In the genomic region with DNA sequence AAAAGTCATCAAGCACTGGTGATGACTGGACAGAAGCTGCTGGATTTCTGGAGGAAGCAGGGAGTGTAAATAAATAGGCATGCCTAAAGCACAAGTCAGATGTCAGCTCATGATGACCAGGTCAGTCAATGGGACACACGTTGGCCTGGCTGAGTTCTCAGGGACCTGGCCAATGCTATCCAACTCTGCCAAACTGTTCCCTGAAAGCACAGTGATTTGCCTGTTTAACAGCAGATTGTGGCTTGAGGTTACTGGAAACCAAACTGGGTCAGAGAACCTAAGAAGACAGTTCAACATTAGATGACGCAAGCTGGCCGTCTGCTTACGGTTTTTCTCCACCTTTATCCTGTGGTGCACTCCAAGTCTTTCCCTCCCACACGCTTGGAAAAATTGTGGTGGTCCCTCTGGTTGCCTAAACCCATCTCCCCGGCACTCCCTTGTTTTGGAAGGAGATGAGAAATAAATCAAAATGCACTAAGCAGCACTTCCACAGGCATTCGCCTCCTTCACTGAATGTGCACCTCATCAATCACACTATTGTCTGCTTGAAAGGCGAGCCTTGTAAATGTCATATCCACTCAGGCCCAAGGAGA, we compare ENCODE assay signal across 12 cellular contexts.
DNase-seq lines count a peak whose midpoint lies in the region; FAIRE-seq and TF ChIP-seq lines count a peak whose summit lies in the region.
"Had no signal": no experiment of that assay in that cellular context is flagged by ENCODE, and none has a peak within 500 bp of the region (broad histone marks: within the 10 kb centered on the region; RNA-seq: fewer than 3 reads in every experiment).

No MANE protein-coding gene starts in this region.

- in situ Hi-C loops in G401 (cut with HindIII; ENCODE audit: low sequenced_read_pairs), result no loop called here

- no peak overlapping the region for H3K27ac ChIP-seq in kidney (ENCODE audit: low read depth in 2 of 2, low read length in 2 of 2)

- H3K4me1 ChIP-seq in kidney (ENCODE audit: control insufficient read depth in 1 of 2, insufficient read depth in 1 of 2, low read depth in 1 of 2, low read length in 2 of 2), result peaks cover 5 to 13% of the 10 kb centered on the region in 2 donors

- DNase-seq in G401 (ENCODE audit: low spot score) (peak; percentile 87), NCI-H69 (lab: John Stamatoyannopoulos, UW) (peak; percentile 21), fibroblast of villous mesenchyme (ENCODE audit: low read depth) (peak; percentile 92), retina (peak; percentile 73), D721Med (ENCODE audit: insufficient read length, low spot score) (no peak), HPDE6-E6E7 (ENCODE audit: extremely low spot score) (no peak), kidney (no peak)
- DNase-seq: activated CD4-positive, alpha-beta T cell treated with anti-CD3 and anti-CD28 coated beads, Interleukin-2, amount 50 U/mL, for 4 hours; activated effector memory CD4-positive, alpha-beta T cell treated with anti-CD3 and anti-CD28 coated beads, Interleukin-2, amount 50 U/mL, for 16 hours; NCI-H1930; stimulated activated naive CD4-positive, alpha-beta T cell treated with Interleukin-2 at 50 U/mL for 16 hours had no signal

- no peak overlapping the region for H3K4me3 ChIP-seq in fibroblast of villous mesenchyme (ENCODE audit: low read depth, low read length)
- H3K4me3 ChIP-seq in kidney (ENCODE audit: low read length in 2 of 2), result no peak overlapping the region

- intact Hi-C loops in kidney (cut with DNase I), result no loop called here

- FAIRE-seq in D721Med (lab: Jason Lieb, UNC) (no peak), kidney (lab: Jason Lieb, UNC) (no peak)
- FAIRE-seq: colon had no signal

- no peak overlapping the region for H3K9ac ChIP-seq in kidney (ENCODE audit: low read length in 2 of 2)

- peaks cover 0 to 5% of the 10 kb centered on the region in 2 donors for H3K9me3 ChIP-seq in kidney (ENCODE audit: control insufficient read depth in 1 of 2, low read length in 2 of 2)

- TF ChIP-seq CTCF in fibroblast of villous mesenchyme (IDR thresholded peaks at IDR 0.05; ENCODE audit: insufficient read depth, low read depth, low read length), result no peak
- TF ChIP-seq CTCF in D721Med (IDR thresholded peaks at IDR 0.05; ENCODE audit: insufficient read depth, missing control alignments), result no peak
- TF ChIP-seq CTCF in kidney (IDR thresholded peaks at IDR 0.05; ENCODE audit: borderline replicate concordance, extremely low read depth, insufficient read depth), result no peak

- peaks cover 0 to 12% of the 10 kb centered on the region in 2 donors for H3K36me3 ChIP-seq in kidney (ENCODE audit: control insufficient read depth in 1 of 2, insufficient read depth in 2 of 2, low read length in 2 of 2)

Comparison
In these comparisons a context has a peak if more than half of its experiments do, and no peak if none do; other contexts are left out.
1. DNase-seq: peak in G401 (single experiment), NCI-H69 (single experiment), fibroblast of villous mesenchyme (single experiment) and retina (single experiment); none in D721Med (single experiment), HPDE6-E6E7 (single experiment) and kidney (single experiment).